Comparison of ENCODE assay signal across 2 cellular contexts in genomic region chr1:153932593-153933131, GRCh38.
TF ChIP-seq lines count a peak whose summit lies in the region.

No MANE protein-coding gene starts in this region.

TF ChIP-seq in WTC11, 78 proteins besides CTCF, POLR2A, EP300 and RAD21 (continued from another document):
- TF ChIP-seq ZMAT4 (CRISPR knock-in tag; IDR thresholded peaks at IDR 0.05) (no peak), KAT7 (CRISPR knock-in tag; IDR thresholded peaks at IDR 0.05; ENCODE audit: borderline replicate concordance) (no peak), OVOL2 (CRISPR knock-in tag; IDR thresholded peaks at IDR 0.05; ENCODE audit: borderline replicate concordance) (no peak), ZNF532 (CRISPR knock-in tag; IDR thresholded peaks at IDR 0.05; ENCODE audit: borderline replicate concordance) (no peak), CREM (CRISPR knock-in tag; IDR thresholded peaks at IDR 0.05) (no peak), ZSCAN18 (CRISPR knock-in tag; IDR thresholded peaks at IDR 0.05) (no peak), ZNF416 (CRISPR knock-in tag; IDR thresholded peaks at IDR 0.05) (no peak), EMX1 (CRISPR knock-in tag; IDR thresholded peaks at IDR 0.05) (no peak), GABPB1 (CRISPR knock-in tag; IDR thresholded peaks at IDR 0.05) (no peak), PREB (CRISPR knock-in tag; IDR thresholded peaks at IDR 0.05; ENCODE audit: borderline replicate concordance) (no peak), SOX15 (CRISPR knock-in tag; IDR thresholded peaks at IDR 0.05) (no peak), SP1 (CRISPR knock-in tag; conservative IDR thresholded peaks at IDR 0.05) (no peak), RELA (CRISPR knock-in tag; IDR thresholded peaks at IDR 0.05; ENCODE audit: borderline replicate concordance) (no peak), HMGXB4 (CRISPR knock-in tag; IDR thresholded peaks at IDR 0.05) (no peak)
- TF ChIP-seq, protein P1, sequence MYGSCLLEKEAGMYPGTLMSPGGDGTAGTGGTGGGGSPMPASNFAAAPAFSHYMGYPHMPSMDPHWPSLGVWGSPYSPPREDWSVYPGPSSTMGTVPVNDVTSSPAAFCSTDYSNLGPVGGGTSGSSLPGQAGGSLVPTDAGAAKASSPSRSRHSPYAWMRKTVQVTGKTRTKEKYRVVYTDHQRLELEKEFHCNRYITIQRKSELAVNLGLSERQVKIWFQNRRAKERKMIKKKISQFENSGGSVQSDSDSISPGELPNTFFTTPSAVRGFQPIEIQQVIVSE (CRISPR knock-in tag; IDR thresholded peaks at IDR 0.05; ENCODE audit: borderline replicate concordance), result no peak

TF ChIP-seq in GM23338, 12 proteins besides CTCF, POLR2A, EP300 and RAD21 (continued from another document):
- TF ChIP-seq ETS1 (IDR thresholded peaks at IDR 0.05), result no peak
- no peak for TF ChIP-seq EZH2 (IDR thresholded peaks at IDR 0.05; ENCODE audit: low read depth, unreplicated experiment)
- TF ChIP-seq, protein P2, sequence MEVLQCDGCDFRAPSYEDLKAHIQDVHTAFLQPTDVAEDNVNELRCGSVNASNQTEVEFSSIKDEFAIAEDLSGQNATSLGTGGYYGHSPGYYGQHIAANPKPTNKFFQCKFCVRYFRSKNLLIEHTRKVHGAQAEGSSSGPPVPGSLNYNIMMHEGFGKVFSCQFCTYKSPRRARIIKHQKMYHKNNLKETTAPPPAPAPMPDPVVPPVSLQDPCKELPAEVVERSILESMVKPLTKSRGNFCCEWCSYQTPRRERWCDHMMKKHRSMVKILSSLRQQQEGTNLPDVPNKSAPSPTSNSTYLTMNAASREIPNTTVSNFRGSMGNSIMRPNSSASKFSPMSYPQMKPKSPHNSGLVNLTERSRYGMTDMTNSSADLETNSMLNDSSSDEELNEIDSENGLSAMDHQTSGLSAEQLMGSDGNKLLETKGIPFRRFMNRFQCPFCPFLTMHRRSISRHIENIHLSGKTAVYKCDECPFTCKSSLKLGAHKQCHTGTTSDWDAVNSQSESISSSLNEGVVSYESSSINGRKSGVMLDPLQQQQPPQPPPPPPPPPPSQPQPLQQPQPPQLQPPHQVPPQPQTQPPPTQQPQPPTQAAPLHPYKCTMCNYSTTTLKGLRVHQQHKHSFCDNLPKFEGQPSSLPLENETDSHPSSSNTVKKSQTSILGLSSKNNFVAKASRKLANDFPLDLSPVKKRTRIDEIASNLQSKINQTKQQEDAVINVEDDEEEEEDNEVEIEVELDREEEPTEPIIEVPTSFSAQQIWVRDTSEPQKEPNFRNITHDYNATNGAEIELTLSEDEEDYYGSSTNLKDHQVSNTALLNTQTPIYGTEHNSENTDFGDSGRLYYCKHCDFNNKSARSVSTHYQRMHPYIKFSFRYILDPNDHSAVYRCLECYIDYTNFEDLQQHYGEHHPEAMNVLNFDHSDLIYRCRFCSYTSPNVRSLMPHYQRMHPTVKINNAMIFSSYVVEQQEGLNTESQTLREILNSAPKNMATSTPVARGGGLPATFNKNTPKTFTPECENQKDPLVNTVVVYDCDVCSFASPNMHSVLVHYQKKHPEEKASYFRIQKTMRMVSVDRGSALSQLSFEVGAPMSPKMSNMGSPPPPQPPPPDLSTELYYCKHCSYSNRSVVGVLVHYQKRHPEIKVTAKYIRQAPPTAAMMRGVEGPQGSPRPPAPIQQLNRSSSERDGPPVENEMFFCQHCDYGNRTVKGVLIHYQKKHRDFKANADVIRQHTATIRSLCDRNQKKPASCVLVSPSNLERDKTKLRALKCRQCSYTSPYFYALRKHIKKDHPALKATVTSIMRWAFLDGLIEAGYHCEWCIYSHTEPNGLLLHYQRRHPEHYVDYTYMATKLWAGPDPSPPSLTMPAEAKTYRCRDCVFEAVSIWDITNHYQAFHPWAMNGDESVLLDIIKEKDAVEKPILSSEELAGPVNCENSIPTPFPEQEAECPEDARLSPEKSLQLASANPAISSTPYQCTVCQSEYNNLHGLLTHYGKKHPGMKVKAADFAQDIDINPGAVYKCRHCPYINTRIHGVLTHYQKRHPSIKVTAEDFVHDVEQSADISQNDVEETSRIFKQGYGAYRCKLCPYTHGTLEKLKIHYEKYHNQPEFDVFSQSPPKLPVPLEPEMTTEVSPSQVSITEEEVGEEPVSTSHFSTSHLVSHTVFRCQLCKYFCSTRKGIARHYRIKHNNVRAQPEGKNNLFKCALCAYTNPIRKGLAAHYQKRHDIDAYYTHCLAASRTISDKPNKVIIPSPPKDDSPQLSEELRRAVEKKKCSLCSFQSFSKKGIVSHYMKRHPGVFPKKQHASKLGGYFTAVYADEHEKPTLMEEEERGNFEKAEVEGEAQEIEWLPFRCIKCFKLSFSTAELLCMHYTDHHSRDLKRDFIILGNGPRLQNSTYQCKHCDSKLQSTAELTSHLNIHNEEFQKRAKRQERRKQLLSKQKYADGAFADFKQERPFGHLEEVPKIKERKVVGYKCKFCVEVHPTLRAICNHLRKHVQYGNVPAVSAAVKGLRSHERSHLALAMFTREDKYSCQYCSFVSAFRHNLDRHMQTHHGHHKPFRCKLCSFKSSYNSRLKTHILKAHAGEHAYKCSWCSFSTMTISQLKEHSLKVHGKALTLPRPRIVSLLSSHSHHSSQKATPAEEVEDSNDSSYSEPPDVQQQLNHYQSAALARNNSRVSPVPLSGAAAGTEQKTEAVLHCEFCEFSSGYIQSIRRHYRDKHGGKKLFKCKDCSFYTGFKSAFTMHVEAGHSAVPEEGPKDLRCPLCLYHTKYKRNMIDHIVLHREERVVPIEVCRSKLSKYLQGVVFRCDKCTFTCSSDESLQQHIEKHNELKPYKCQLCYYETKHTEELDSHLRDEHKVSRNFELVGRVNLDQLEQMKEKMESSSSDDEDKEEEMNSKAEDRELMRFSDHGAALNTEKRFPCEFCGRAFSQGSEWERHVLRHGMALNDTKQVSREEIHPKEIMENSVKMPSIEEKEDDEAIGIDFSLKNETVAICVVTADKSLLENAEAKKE (CRISPR knock-in tag; IDR thresholded peaks at IDR 0.05), result no peak
- no peak for TF ChIP-seq REST (IDR thresholded peaks at IDR 0.05; ENCODE audit: unreplicated experiment)
- no peak for TF ChIP-seq CREB1 (CRISPR knock-in tag; IDR thresholded peaks at IDR 0.05; ENCODE audit: low read depth)
- TF ChIP-seq EZH2phosphoT487 (IDR thresholded peaks at IDR 0.05; ENCODE audit: unreplicated experiment), result no peak
- TF ChIP-seq NANOG (IDR thresholded peaks at IDR 0.05; ENCODE audit: borderline replicate concordance), result no peak
- no peak for TF ChIP-seq POLR2AphosphoS5 (IDR thresholded peaks at IDR 0.05; ENCODE audit: low read depth)
- TF ChIP-seq ZNF331 (CRISPR knock-in tag; IDR thresholded peaks at IDR 0.05; ENCODE audit: low read depth), result no peak
- TF ChIP-seq JUNB (IDR thresholded peaks at IDR 0.05; ENCODE audit: unreplicated experiment), result no peak
